Comparison of ENCODE assay signal across 8 cellular contexts in the genomic region with DNA sequence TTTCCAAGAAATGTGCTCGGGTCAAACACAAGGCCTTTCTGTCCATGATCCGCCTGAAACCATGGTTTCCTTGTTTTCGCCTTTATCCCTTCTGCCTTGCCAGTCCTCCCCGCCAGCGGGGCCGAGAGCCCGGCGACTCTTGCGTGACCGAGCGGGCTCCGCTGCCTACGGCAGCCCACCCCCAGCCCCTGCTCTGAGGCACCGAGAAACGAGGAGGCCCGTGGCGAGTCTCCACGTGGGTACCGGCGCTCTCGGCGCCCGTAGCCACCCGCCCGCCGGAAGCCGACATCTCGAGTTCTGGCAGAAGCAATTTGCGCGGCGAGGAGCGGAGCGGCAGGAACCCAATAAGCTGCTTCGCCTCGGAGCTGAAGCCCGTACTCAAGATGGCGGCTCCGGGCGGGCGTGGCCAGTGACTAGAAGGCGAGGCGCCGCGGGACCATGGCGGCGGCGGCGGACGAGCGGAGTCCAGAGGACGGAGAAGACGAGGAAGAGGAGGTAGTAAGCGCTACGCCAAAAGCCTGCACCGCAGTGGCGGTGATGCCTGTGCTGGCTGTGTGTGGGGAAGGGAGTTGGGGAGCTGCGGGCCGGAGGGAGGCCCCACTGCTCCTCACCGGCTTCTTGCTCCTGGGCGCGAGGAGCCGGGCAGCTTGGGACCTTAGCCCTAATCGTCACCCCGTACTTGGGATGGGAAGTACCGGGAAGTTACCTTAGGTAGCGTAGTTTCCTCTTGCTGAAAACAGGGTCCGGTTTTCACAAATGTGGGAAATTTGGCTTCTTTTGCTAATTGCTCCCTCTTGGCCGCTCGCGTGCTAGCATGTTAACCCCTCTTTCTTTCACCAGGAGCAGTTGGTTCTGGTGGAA. TPM values are rescaled to one million over a fixed set of nuclear protein-coding genes. Genes with fewer than 3 reads are reported as not detected.
DNase-seq lines count a peak whose midpoint lies in the region; ATAC-seq, FAIRE-seq and TF ChIP-seq lines count a peak whose summit lies in the region.

A gene with protein sequence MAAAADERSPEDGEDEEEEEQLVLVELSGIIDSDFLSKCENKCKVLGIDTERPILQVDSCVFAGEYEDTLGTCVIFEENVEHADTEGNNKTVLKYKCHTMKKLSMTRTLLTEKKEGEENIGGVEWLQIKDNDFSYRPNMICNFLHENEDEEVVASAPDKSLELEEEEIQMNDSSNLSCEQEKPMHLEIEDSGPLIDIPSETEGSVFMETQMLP (plus strand): TSS at position 375 of the 861 bp plus-strand sequence. CDS start 64 bp downstream, at position 439.

- H3K36me3 Mint-ChIP-seq in activated T-cell treated with anti-CD3 and anti-CD28 coated beads, Interleukin-2, amount 50 U/mL, for 72 hours (ENCODE audit: insufficient read depth in 2 of 2): peaks cover 8 to 18% of the 10 kb centered on the region in 2 donors

- DNase-seq in DMS79 treated with DMSO at 0.1 percent for 48 hours (lab: John Stamatoyannopoulos, UW) (peak; percentile 94), RCC 7860 (ENCODE audit: low spot score) (peak; percentile 79)
- DNase-seq in activated T-cell treated with anti-CD3 and anti-CD28 coated beads, Interleukin-2, amount 50 U/mL, for 72 hours: peak; percentile 94 to 96
- peak; percentile 78 to 84 for DNase-seq in stimulated activated CD8-positive, alpha-beta memory T cell treated with anti-CD3 and anti-CD28 coated beads, Interleukin-7, amount 100 ng/mL, for 1 hour (ENCODE audit: low read depth in 2 of 2)

- H3K4me2 ChIP-seq in KMS-11: peak within 1 kb of the TSS; percentile 84

- no peaks in the 10 kb centered on the region for H3K36me3 ChIP-seq in KMS-11 (ENCODE audit: insufficient read depth)
- H3K36me3 ChIP-seq in muscle layer of colon (ENCODE audit: insufficient read depth, low read length): peaks cover 28% of the 10 kb centered on the region

- H3K27ac ChIP-seq in KMS-11 (peak within 1 kb of the TSS; percentile 97), muscle layer of colon (ENCODE audit: low read depth, low read length) (peak within 1 kb of the TSS; percentile 74)

- H3K4me3 Mint-ChIP-seq in activated T-cell treated with anti-CD3 and anti-CD28 coated beads, Interleukin-2, amount 50 U/mL, for 72 hours: peak within 1 kb of the TSS; percentile 88 to 98

- no peaks in the 10 kb centered on the region for H3K9me3 Mint-ChIP-seq in activated T-cell treated with anti-CD3 and anti-CD28 coated beads, Interleukin-2, amount 50 U/mL, for 72 hours

- H3K27me3 Mint-ChIP-seq in activated T-cell treated with anti-CD3 and anti-CD28 coated beads, Interleukin-2, amount 50 U/mL, for 72 hours (ENCODE audit: low read depth): no peaks in the 10 kb centered on the region

- no peaks in the 10 kb centered on the region for H3K79me2 ChIP-seq in KMS-11 (ENCODE audit: insufficient read depth, low read depth)

- H3K4me3 ChIP-seq in KMS-11 (IDR thresholded peaks at IDR 0.05; ENCODE audit: insufficient read depth, low read depth, low read length) (no peak within 1 kb of the TSS), muscle layer of colon (ENCODE audit: low read depth in 1 of 2, low read length in 2 of 2) (peak within 1 kb of the TSS; percentile 27 to 71)

- H2AFZ ChIP-seq in KMS-11 (ENCODE audit: low read depth): peak within 1 kb of the TSS; percentile 92

- H3K9me3 ChIP-seq in muscle layer of colon (ENCODE audit: low read length): no peaks in the 10 kb centered on the region

- no peaks in the 10 kb centered on the region for H4K20me1 ChIP-seq in KMS-11 (ENCODE audit: insufficient read depth)

- ATAC-seq in GM21737 (IDR thresholded peaks at IDR 0.05; ENCODE audit: unreplicated experiment) (peak; percentile 97), esophagus mucosa (peak; percentile 99)
- ATAC-seq in activated T-cell treated with anti-CD3 and anti-CD28 coated beads, Interleukin-2, amount 50 U/mL, for 72 hours (replicated peaks in 1 of 2): peak; percentile 98 to 99

- H3K9ac ChIP-seq in KMS-11 (peak within 1 kb of the TSS; percentile 100), muscle layer of colon (ENCODE audit: low read length) (peak within 1 kb of the TSS; percentile 57)

- peak within 1 kb of the TSS; percentile 98 for H3K27ac Mint-ChIP-seq in activated T-cell treated with anti-CD3 and anti-CD28 coated beads, Interleukin-2, amount 50 U/mL, for 72 hours

- H3K4me1 ChIP-seq in KMS-11 (ENCODE audit: low read depth, poor library complexity, severe bottlenecking) (peaks cover 4% of the 10 kb centered on the region), muscle layer of colon (ENCODE audit: insufficient read depth, low read length) (peaks cover 8% of the 10 kb centered on the region)

- TF ChIP-seq CTCF in KMS-11 (conservative IDR thresholded peaks at IDR 0.05; ENCODE audit: low read depth, low read length): no peak

- no peak for FAIRE-seq in RCC 7860 (lab: Jason Lieb, UNC)

- peaks cover 19% of the 10 kb centered on the region for H3K4me1 Mint-ChIP-seq in activated T-cell treated with anti-CD3 and anti-CD28 coated beads, Interleukin-2, amount 50 U/mL, for 72 hours (ENCODE audit: low read depth)

- H3K27me3 ChIP-seq in KMS-11 (ENCODE audit: insufficient read depth, low read depth) (no peaks in the 10 kb centered on the region), muscle layer of colon (ENCODE audit: control insufficient read depth in 1 of 2, insufficient read depth in 2 of 2, low read length in 2 of 2) (no peaks in the 10 kb centered on the region)

RNA-seq across cellular contexts. Expression of the gene that starts here (rescaled TPM):
- 10 to 100 TPM; 62.3 to 67.6 TPM for total RNA-seq in activated T-cell treated with anti-CD3 and anti-CD28 coated beads, Interleukin-2, amount 50 U/mL, for 72 hours
- total RNA-seq in esophagus mucosa: 71.8 TPM
